1 cellular context compared by ENCODE assay signal in the genomic region with DNA sequence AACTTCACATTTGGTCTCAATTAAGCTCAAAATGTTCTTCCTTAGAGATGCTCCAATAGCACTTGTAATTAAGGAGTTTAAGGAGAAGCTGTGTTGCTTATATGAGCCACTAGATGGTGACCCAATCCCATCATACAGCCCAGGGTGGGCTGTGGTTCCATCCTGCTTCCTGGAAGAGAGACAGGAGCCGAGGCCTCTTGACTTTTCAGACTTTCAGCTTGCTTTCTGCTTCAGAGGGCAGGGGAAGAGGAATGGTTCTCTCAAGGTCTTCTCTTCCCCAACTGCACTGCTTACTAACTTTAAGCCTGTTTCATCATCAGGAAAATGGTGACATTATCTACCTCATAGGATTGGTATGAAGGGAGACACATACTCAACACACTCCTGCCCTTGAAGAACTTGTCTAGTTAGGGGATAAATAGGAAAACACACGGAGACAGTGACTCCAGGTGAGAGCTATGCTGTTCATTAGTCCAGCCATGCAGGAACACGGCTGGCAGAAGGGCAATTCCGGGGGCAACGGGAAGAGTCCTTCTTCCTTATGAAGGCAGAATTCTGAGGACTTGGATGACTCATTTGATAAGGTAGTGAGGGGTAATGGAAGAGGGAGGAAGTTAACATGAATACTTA.
TF ChIP-seq lines count a peak whose summit lies in the region.

No MANE protein-coding gene starts in this region.

TF ChIP-seq in HepG2, 621 proteins besides CTCF, POLR2A, EP300 and RAD21 (continued from another document):
- TF ChIP-seq, protein P1, sequence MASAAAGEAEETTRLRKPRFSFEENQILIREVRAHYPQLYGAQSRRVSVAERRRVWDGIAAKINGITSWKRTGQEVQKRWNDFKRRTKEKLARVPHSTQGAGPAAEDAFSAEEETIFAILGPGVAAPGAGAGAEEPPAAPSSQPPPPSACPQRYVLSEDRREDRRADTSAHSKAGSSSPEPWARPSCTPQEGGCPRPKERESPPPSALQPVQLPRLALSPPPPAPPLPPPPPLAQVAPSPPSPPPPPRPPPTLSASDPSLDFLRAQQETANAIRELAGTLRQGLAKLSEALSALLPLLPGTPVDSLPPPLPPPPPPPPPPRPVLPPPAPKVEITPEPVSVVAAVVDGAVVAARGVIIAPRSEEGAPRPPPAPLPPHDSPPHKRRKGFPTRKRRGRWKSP (CRISPR knock-in tag; IDR thresholded peaks at IDR 0.05) = no peak
- peak; percentile 45; the same call in 1 of the 2 replicates for TF ChIP-seq ELF1 (CRISPR knock-in tag; IDR thresholded peaks at IDR 0.05)
- no peak for TF ChIP-seq ZBTB2 (CRISPR knock-in tag; IDR thresholded peaks at IDR 0.05; ENCODE audit: low read depth)
- TF ChIP-seq PAX8 (CRISPR knock-in tag; IDR thresholded peaks at IDR 0.05; ENCODE audit: borderline replicate concordance) = no peak
- peak; percentile 52; the same call in 1 of the 2 replicates for TF ChIP-seq ELF3 (CRISPR knock-in tag; IDR thresholded peaks at IDR 0.05)
- TF ChIP-seq CEBPB (IDR thresholded peaks at IDR 0.05; ENCODE audit: borderline replicate concordance, low read depth, low read length) = no peak
- no peak for TF ChIP-seq TP53 (CRISPR knock-in tag; conservative IDR thresholded peaks at IDR 0.05)
- TF ChIP-seq ARNT2 (CRISPR knock-in tag; IDR thresholded peaks at IDR 0.05; ENCODE audit: low read depth) = no peak
- peak; percentile 39; the same call in 1 of the 2 replicates for TF ChIP-seq ATF7 (IDR thresholded peaks at IDR 0.05)
- no peak for TF ChIP-seq ATF7 (CRISPR knock-in tag; IDR thresholded peaks at IDR 0.05)
- no peak for TF ChIP-seq ZNF207 (IDR thresholded peaks at IDR 0.05; ENCODE audit: borderline replicate concordance)
- TF ChIP-seq SMC3 (IDR thresholded peaks at IDR 0.05; ENCODE audit: low read length) = peak; percentile 69
- TF ChIP-seq ZNF180 (CRISPR knock-in tag; IDR thresholded peaks at IDR 0.05; ENCODE audit: borderline replicate concordance, low read depth) = no peak
- TF ChIP-seq ZNF451 (CRISPR knock-in tag; IDR thresholded peaks at IDR 0.05) = no peak
